ENCODE assay signal across 16 cellular contexts in the genomic region with DNA sequence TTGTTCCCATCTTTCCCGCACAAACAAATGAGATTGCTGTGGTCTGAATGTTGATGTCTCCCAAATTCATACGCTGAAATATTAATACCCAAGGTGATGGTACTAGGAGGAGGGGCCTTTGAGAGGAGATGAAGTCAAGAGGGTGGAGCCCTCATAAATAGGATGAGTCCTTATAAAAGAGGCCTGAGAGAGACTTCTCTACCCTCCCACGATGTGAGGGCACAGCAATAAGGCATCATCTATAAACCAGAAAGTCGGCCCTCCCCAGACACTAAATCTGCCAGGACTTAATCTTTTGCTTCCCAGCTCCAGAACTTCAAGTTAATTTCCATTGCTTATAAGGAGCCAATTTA.
DNase-seq lines count a peak whose midpoint lies in the region; TF ChIP-seq lines count a peak whose summit lies in the region.
"Had no signal": no experiment of that assay in that cellular context is flagged by ENCODE, and none has a peak within 500 bp of the region (broad histone marks: within the 10 kb centered on the region; RNA-seq: fewer than 3 reads in every experiment).

No MANE protein-coding gene starts in this region.

- no peaks in the 10 kb centered on the region for H4K20me1 ChIP-seq in hepatocyte (ENCODE audit: insufficient read depth, poor library complexity, severe bottlenecking)
- H4K20me1 ChIP-seq: BLaER1 had no signal

- TF ChIP-seq CTCF in 22Rv1 (IDR thresholded peaks at IDR 0.05) (no peak), LNCaP clone FGC (IDR thresholded peaks at IDR 0.05; ENCODE audit: control insufficient read depth, extremely low read depth, insufficient read depth) (no peak), hepatocyte (IDR thresholded peaks at IDR 0.05; ENCODE audit: poor library complexity) (no peak), progenitor cell of endocrine pancreas (IDR thresholded peaks at IDR 0.05; ENCODE audit: unreplicated experiment) (no peak)

- H3K4me2 ChIP-seq in hepatocyte = peak overlapping the region; percentile 21
- H3K4me2 ChIP-seq: BLaER1, KMS-11 had no signal

- H3K4me3 ChIP-seq in LNCaP clone FGC (ENCODE audit: low read depth, low read length) = peak overlapping the region; percentile 7; the same call in 1 of the 2 replicates
- no peak overlapping the region for H3K4me3 ChIP-seq in hepatocyte
- H3K4me3 ChIP-seq in H7 (ENCODE audit: insufficient read depth, low read depth, low read length) = no peak overlapping the region
- H3K4me3 ChIP-seq: BLaER1 had no signal

- peak overlapping the region; percentile 49 for H3K27ac Mint-ChIP-seq in progenitor cell of endocrine pancreas
- H3K27ac Mint-ChIP-seq: CD8-positive, alpha-beta memory T cell; H9 had no signal

- H3K36me3 Mint-ChIP-seq in progenitor cell of endocrine pancreas (ENCODE audit: insufficient read depth) = peaks cover 27% of the 10 kb centered on the region

- peaks cover 20% of the 10 kb centered on the region for H3K4me1 Mint-ChIP-seq in progenitor cell of endocrine pancreas (ENCODE audit: low read depth)
- H3K4me1 Mint-ChIP-seq: CD8-positive, alpha-beta memory T cell had no signal

- no peaks in the 10 kb centered on the region for H3K36me3 ChIP-seq in hepatocyte (replicated peaks; ENCODE audit: insufficient read depth, low read depth)
- no peaks in the 10 kb centered on the region for H3K36me3 ChIP-seq in H7 (replicated peaks; ENCODE audit: control insufficient read depth, insufficient read depth, low read length)
- H3K36me3 ChIP-seq: BLaER1 had no signal

- no peaks in the 10 kb centered on the region for H3K9me3 ChIP-seq in hepatocyte (ENCODE audit: low read depth)
- H3K9me3 ChIP-seq: BLaER1, Caco-2 had no signal

- H3K27ac ChIP-seq in 22Rv1 (peak overlapping the region; percentile 68), hepatocyte (peak overlapping the region; percentile 24)
- H3K27ac ChIP-seq: BLaER1, KMS-11 had no signal

- H3K9me3 Mint-ChIP-seq in progenitor cell of endocrine pancreas (ENCODE audit: low read depth) = peaks cover 14% of the 10 kb centered on the region
- H3K9me3 Mint-ChIP-seq: H9 had no signal

- no peak overlapping the region for H3K4me3 Mint-ChIP-seq in progenitor cell of endocrine pancreas (ENCODE audit: low read depth)
- H3K4me3 Mint-ChIP-seq: CD8-positive, alpha-beta memory T cell; H9 had no signal

- WGBS in hepatocyte (ENCODE audit: low lambda C conversion rate, missing lambda C conversion rate) = 74% methylated on average over 4 of the region's 4 CpGs

- H3K27me3 Mint-ChIP-seq in progenitor cell of endocrine pancreas = no peaks in the 10 kb centered on the region

- no peaks in the 10 kb centered on the region for H3K27me3 ChIP-seq in hepatocyte
- H3K27me3 ChIP-seq in H7 (ENCODE audit: control insufficient read depth, insufficient read depth, low read length) = no peaks in the 10 kb centered on the region
- H3K27me3 ChIP-seq: BLaER1 had no signal

- no peak overlapping the region for H2AFZ ChIP-seq in hepatocyte

- H3K79me2 ChIP-seq in hepatocyte = no peaks in the 10 kb centered on the region

- DNase-seq in LNCaP clone FGC (ENCODE audit: low read depth) (no peak), hepatocyte (ENCODE audit: low spot score) (no peak), progenitor cell of endocrine pancreas (ENCODE audit: low spot score, unreplicated experiment) (no peak), NCI-H2081 treated with DMSO at 0.1 percent for 48 hours (lab: John Stamatoyannopoulos, UW) (no peak), GM19240 (ENCODE audit: insufficient read length, low spot score) (no peak), H7 (no peak)
- DNase-seq: 8988T; AML-193; Caco-2; CD8-positive, alpha-beta memory T cell; DMS79 treated with DMSO at 0.1 percent for 48 hours; EL; H9 had no signal

- H3K9me2 ChIP-seq in hepatocyte (replicated peaks; ENCODE audit: insufficient read depth) = no peaks in the 10 kb centered on the region

- H3K4me1 ChIP-seq in hepatocyte (ENCODE audit: insufficient read depth) = peaks cover 10% of the 10 kb centered on the region
- H3K4me1 ChIP-seq: BLaER1 had no signal
